18 cellular contexts compared by ENCODE assay signal in genomic region chr7:80137410-80137809, GRCh38. TPM values are rescaled to one million over a fixed set of nuclear protein-coding genes. Genes with fewer than 3 reads are reported as not detected.
DNase-seq lines count a peak whose midpoint lies in the region; TF ChIP-seq lines count a peak whose summit lies in the region.
"Had no signal": no experiment of that assay in that cellular context is flagged by ENCODE, and none has a peak within 500 bp of the region (broad histone marks: within the 10 kb centered on the region; RNA-seq: fewer than 3 reads in every experiment).

No MANE protein-coding gene starts in this region.

- H3K36me3 Mint-ChIP-seq in activated naive CD4-positive, alpha-beta T cell treated with anti-CD3 and anti-CD28 coated beads, Interleukin-2, amount 50 U/mL, for 24 hours, result peaks cover 2% of the 10 kb centered on the region
- peaks cover 3% of the 10 kb centered on the region for H3K36me3 Mint-ChIP-seq in activated naive CD4-positive, alpha-beta T cell treated with anti-CD3 and anti-CD28 coated beads for 36 hours (ENCODE audit: low read depth)
- H3K36me3 Mint-ChIP-seq in mesothelial cell of epicardium, result peaks cover 3% of the 10 kb centered on the region

- H3K4me3 Mint-ChIP-seq in activated naive CD4-positive, alpha-beta T cell treated with anti-CD3 and anti-CD28 coated beads, Interleukin-2, amount 50 U/mL, for 24 hours, result no peak overlapping the region
- H3K4me3 Mint-ChIP-seq in activated naive CD4-positive, alpha-beta T cell treated with anti-CD3 and anti-CD28 coated beads for 36 hours, result no peak overlapping the region
- H3K4me3 Mint-ChIP-seq in mesothelial cell of epicardium, result peak overlapping the region; percentile 56

- H3K9me3 Mint-ChIP-seq in activated naive CD4-positive, alpha-beta T cell treated with anti-CD3 and anti-CD28 coated beads, Interleukin-2, amount 50 U/mL, for 24 hours, result peaks cover 4% of the 10 kb centered on the region
- no peaks in the 10 kb centered on the region for H3K9me3 Mint-ChIP-seq in activated naive CD4-positive, alpha-beta T cell treated with anti-CD3 and anti-CD28 coated beads for 36 hours
- peaks cover 4% of the 10 kb centered on the region for H3K9me3 Mint-ChIP-seq in mesothelial cell of epicardium

- H3K27ac Mint-ChIP-seq in activated naive CD4-positive, alpha-beta T cell treated with anti-CD3 and anti-CD28 coated beads, Interleukin-2, amount 50 U/mL, for 24 hours, result peak overlapping the region; percentile 15
- no peak overlapping the region for H3K27ac Mint-ChIP-seq in activated naive CD4-positive, alpha-beta T cell treated with anti-CD3 and anti-CD28 coated beads for 36 hours
- peak overlapping the region; percentile 84 for H3K27ac Mint-ChIP-seq in mesothelial cell of epicardium
- H3K27ac Mint-ChIP-seq: CD14-positive monocyte had no signal

- peaks cover 22% of the 10 kb centered on the region for H3K4me1 Mint-ChIP-seq in activated naive CD4-positive, alpha-beta T cell treated with anti-CD3 and anti-CD28 coated beads, Interleukin-2, amount 50 U/mL, for 24 hours
- H3K4me1 Mint-ChIP-seq in activated naive CD4-positive, alpha-beta T cell treated with anti-CD3 and anti-CD28 coated beads for 36 hours (ENCODE audit: low read depth), result peaks cover 37% of the 10 kb centered on the region
- peaks cover 44% of the 10 kb centered on the region for H3K4me1 Mint-ChIP-seq in mesothelial cell of epicardium

- H3K27me3 ChIP-seq in SJCRH30, result no peaks in the 10 kb centered on the region

- intact Hi-C loops in activated naive CD4-positive, alpha-beta T cell treated with anti-CD3 and anti-CD28 coated beads for 36 hours (cut with micrococcal nuclease), result loop anchor here (5.0 to 10.0 kb wide), 2 partner anchors 60 to 517 kb away; no protein-coding TSS in a partner anchor

- peaks cover 7% of the 10 kb centered on the region; the same call in 1 of the 2 replicates for H3K4me1 ChIP-seq in SJCRH30
- H3K4me1 ChIP-seq: parathyroid adenoma had no signal

- CTCF ChIA-PET in activated naive CD4-positive, alpha-beta T cell treated with anti-CD3 and anti-CD28 coated beads for 36 hours (lab: Charles Lee), result interaction anchor here (1.9 kb wide), 1 partner anchor 13 kb away, joined by 7 read pairs; no protein-coding TSS in a partner anchor

- H3K27ac ChIP-seq in substantia nigra (ENCODE audit: low read depth, low read length, poor library complexity, severe bottlenecking) (peak overlapping the region; percentile 17), SJCRH30 (no peak overlapping the region)
- H3K27ac ChIP-seq: parathyroid adenoma had no signal

- H3K4me3 ChIP-seq in SJCRH30, result no peak overlapping the region

- DNase-seq in activated naive CD4-positive, alpha-beta T cell treated with anti-CD3 and anti-CD28 coated beads for 36 hours, result no peak
- DNase-seq in cerebellar cortex (ENCODE audit: low spot score) (peak; percentile 33), mesothelial cell of epicardium (ENCODE audit: low spot score in 2 of 2, unreplicated experiment in 2 of 2) (no peak), substantia nigra (lab: John Stamatoyannopoulos, UW) (no peak), SJCRH30 (no peak), NCI-H1417 (lab: John Stamatoyannopoulos, UW) (no peak), AML-193 (lab: John Stamatoyannopoulos, UW) (no peak)
- DNase-seq: activated naive CD4-positive, alpha-beta T cell treated with anti-CD3 and anti-CD28 coated beads, Interleukin-2, amount 50 U/mL, for 16 hours; activated T-cell treated with anti-CD3 and anti-CD28 coated beads for 4 hours; DMS79 treated with DMSO at 0.1 percent for 48 hours; effector CD8-positive, alpha-beta T cell; H7; left cardiac atrium; NCI-H1105 treated with DMSO at 0.1 percent for 48 hours; NCI-H82 had no signal

- no peaks in the 10 kb centered on the region for H3K9me3 ChIP-seq in SJCRH30 (replicated peaks)

- H3K27me3 Mint-ChIP-seq in activated naive CD4-positive, alpha-beta T cell treated with anti-CD3 and anti-CD28 coated beads, Interleukin-2, amount 50 U/mL, for 24 hours, result peaks cover 38% of the 10 kb centered on the region
- H3K27me3 Mint-ChIP-seq in activated naive CD4-positive, alpha-beta T cell treated with anti-CD3 and anti-CD28 coated beads for 36 hours (ENCODE audit: low read depth), result peaks cover 51% of the 10 kb centered on the region
- H3K27me3 Mint-ChIP-seq in mesothelial cell of epicardium (ENCODE audit: low read depth), result no peaks in the 10 kb centered on the region

- no peaks in the 10 kb centered on the region for H3K36me3 ChIP-seq in SJCRH30

- TF ChIP-seq CTCF in mesothelial cell of epicardium (IDR thresholded peaks at IDR 0.05; ENCODE audit: unreplicated experiment), result no peak

RNA-seq across cellular contexts. Expression of gene GNAI1, which starts 2.8 kb away (rescaled TPM):
- 1 to 10 TPM; 2.3 to 2.4 TPM for total RNA-seq in activated naive CD4-positive, alpha-beta T cell treated with anti-CD3 and anti-CD28 coated beads for 36 hours
- 50.0 to 61.1 TPM (median 54.4 TPM) in 3 replicates for total RNA-seq in mesothelial cell of epicardium
- total RNA-seq in SJCRH30 (2014; rRNA removed; shearing (Covaris generic)), result 39.4 and 44.0 TPM in 2 replicates

Comparison
In these comparisons a context has a peak if more than half of its experiments do, and no peak if none do; other contexts are left out.
1. RNA of gene GNAI1, which starts 2.8 kb away (total RNA-seq): 50.0 to 61.1 TPM in mesothelial cell of epicardium and 39.4 to 44.0 TPM in SJCRH30; 2.3 to 2.4 TPM in activated naive CD4-positive, alpha-beta T cell treated with anti-CD3 and anti-CD28 coated beads for 36 hours; every median in the first group is over 10 times any median in the second.